In genomic region chr4:51909236-51909703, GRCh38 we compare ENCODE assay signal across 1 cellular context.
TF ChIP-seq lines count a peak whose summit lies in the region.

No MANE protein-coding gene starts in this region.

TF ChIP-seq in HepG2, 621 proteins besides CTCF, POLR2A, EP300 and RAD21 (continued from another document and continues in another):
- TF ChIP-seq MTERF4 (CRISPR knock-in tag; IDR thresholded peaks at IDR 0.05) (peak; percentile 70), ZNF672 (CRISPR knock-in tag; IDR thresholded peaks at IDR 0.05) (no peak), PBX2 (CRISPR knock-in tag; IDR thresholded peaks at IDR 0.05) (peak; percentile 46; the same call in 1 of the 2 replicates), ARNT2 (CRISPR knock-in tag; IDR thresholded peaks at IDR 0.05; ENCODE audit: low read depth) (peak; percentile 89), ZNF510 (CRISPR knock-in tag; IDR thresholded peaks at IDR 0.05; ENCODE audit: low read depth) (no peak), ELF4 (CRISPR knock-in tag; IDR thresholded peaks at IDR 0.05; ENCODE audit: borderline replicate concordance) (no peak), ZNF205 (CRISPR knock-in tag; IDR thresholded peaks at IDR 0.05) (peak; percentile 95), ZNF570 (CRISPR knock-in tag; IDR thresholded peaks at IDR 0.05; ENCODE audit: borderline replicate concordance) (no peak), TCF12 (IDR thresholded peaks at IDR 0.05) (no peak), TCF12 (CRISPR knock-in tag; IDR thresholded peaks at IDR 0.05) (peak; percentile 81; the same call in 1 of the 2 replicates), IKZF5 (CRISPR knock-in tag; IDR thresholded peaks at IDR 0.05) (peak; percentile 99), CERS6 (CRISPR knock-in tag; IDR thresholded peaks at IDR 0.05) (no peak), ZNF567 (CRISPR knock-in tag; IDR thresholded peaks at IDR 0.05; ENCODE audit: borderline replicate concordance) (0 out of 2 replicates have a peak, but pooled peaks have one; percentile 38), ZNF207 (IDR thresholded peaks at IDR 0.05; ENCODE audit: borderline replicate concordance) (no peak), SRSF4 (IDR thresholded peaks at IDR 0.05; ENCODE audit: low read depth, low read length, poor library complexity, severe bottlenecking) (no peak), ZFYVE20 (CRISPR knock-in tag; IDR thresholded peaks at IDR 0.05; ENCODE audit: borderline replicate concordance, low read depth) (no peak), NR3C1 (CRISPR knock-in tag; IDR thresholded peaks at IDR 0.05) (no peak), ZNF703 (CRISPR knock-in tag; IDR thresholded peaks at IDR 0.05; ENCODE audit: borderline replicate concordance) (no peak), ZNF788 (CRISPR knock-in tag; IDR thresholded peaks at IDR 0.05; ENCODE audit: borderline replicate concordance) (peak; percentile 90; the same call in 1 of the 2 replicates), ZNF879 (CRISPR knock-in tag; IDR thresholded peaks at IDR 0.05) (no peak), ZSCAN25 (CRISPR knock-in tag; IDR thresholded peaks at IDR 0.05) (no peak), HBP1 (CRISPR knock-in tag; IDR thresholded peaks at IDR 0.05; ENCODE audit: low read depth) (peak; percentile 78; the same call in 1 of the 2 replicates), RERE (CRISPR knock-in tag; IDR thresholded peaks at IDR 0.05; ENCODE audit: low read depth) (peak; percentile 76), ZBTB44 (CRISPR knock-in tag; IDR thresholded peaks at IDR 0.05) (0 out of 2 replicates have a peak, but pooled peaks have one; percentile 64), ARNTL (CRISPR knock-in tag; IDR thresholded peaks at IDR 0.05) (peak; percentile 93), REL (CRISPR knock-in tag; conservative IDR thresholded peaks at IDR 0.05) (no peak), HCFC1 (IDR thresholded peaks at IDR 0.05; ENCODE audit: low read depth, low read length) (no peak; the same call in 1 of the 2 replicates), KLF12 (CRISPR knock-in tag; IDR thresholded peaks at IDR 0.05; ENCODE audit: borderline replicate concordance) (peak; percentile 34; the same call in 1 of the 2 replicates), ZNF143 (CRISPR knock-in tag; IDR thresholded peaks at IDR 0.05) (peak; percentile 57; the same call in 1 of the 2 replicates), ZNF737 (CRISPR knock-in tag; IDR thresholded peaks at IDR 0.05; ENCODE audit: borderline replicate concordance) (no peak), CC2D1A (CRISPR knock-in tag; IDR thresholded peaks at IDR 0.05) (no peak), MAFK (conservative IDR thresholded peaks at IDR 0.05 in 1 of 2, IDR thresholded peaks at IDR 0.05 in 1 of 2; ENCODE audit: low read length in 2 of 2) (peak in 1 of 2 experiments; percentile 24; a peak in 2 of 4 replicates), IRX3 (CRISPR knock-in tag; IDR thresholded peaks at IDR 0.05; ENCODE audit: borderline replicate concordance, low read depth) (0 out of 2 replicates have a peak, but pooled peaks have one; percentile 37), MTF2 (CRISPR knock-in tag; IDR thresholded peaks at IDR 0.05; ENCODE audit: borderline replicate concordance) (no peak), GMEB2 (CRISPR knock-in tag; IDR thresholded peaks at IDR 0.05; ENCODE audit: low read depth) (no peak), SRF (IDR thresholded peaks at IDR 0.05; ENCODE audit: low read depth, low read length) (no peak), FOXP1 (IDR thresholded peaks at IDR 0.05) (peak; percentile 98), FOXP1 (CRISPR knock-in tag; IDR thresholded peaks at IDR 0.05) (peak; percentile 100), NFYC (CRISPR knock-in tag; IDR thresholded peaks at IDR 0.05) (peak; percentile 52; the same call in 1 of the 2 replicates), RXRA (CRISPR knock-in tag; IDR thresholded peaks at IDR 0.05) (peak; percentile 60; the same call in 1 of the 2 replicates), NPAS2 (CRISPR knock-in tag; IDR thresholded peaks at IDR 0.05; ENCODE audit: borderline replicate concordance) (no peak), KDM4B (CRISPR knock-in tag; IDR thresholded peaks at IDR 0.05) (peak; percentile 95; the same call in 1 of the 2 replicates), PREB (CRISPR knock-in tag; IDR thresholded peaks at IDR 0.05) (no peak), ZNF264 (CRISPR knock-in tag; IDR thresholded peaks at IDR 0.05) (peak; percentile 97)
